8 cellular contexts compared by ENCODE assay signal in genomic region chr4:105709081-105709450, GRCh38. TPM values are rescaled to one million over a fixed set of nuclear protein-coding genes. Genes with fewer than 3 reads are reported as not detected.
DNase-seq lines count a peak whose midpoint lies in the region; ATAC-seq, FAIRE-seq and TF ChIP-seq lines count a peak whose summit lies in the region.

No MANE protein-coding gene starts in this region.

- no peaks in the 10 kb centered on the region for H3K27me3 Mint-ChIP-seq in chondrocyte (ENCODE audit: low read depth)

- H3K79me2 ChIP-seq in OCI-LY7 (ENCODE audit: insufficient read depth, low read depth, low read length): peaks cover 52% of the 10 kb centered on the region

- peak overlapping the region; percentile 99 for H3K27ac Mint-ChIP-seq in chondrocyte (ENCODE audit: unreplicated experiment)

- POLR2A ChIA-PET in OCI-LY7 (lab: Charles Lee): interaction anchor here (1.8 kb wide), 1 partner anchor 10 kb away, joined by 13 read pairs; no protein-coding TSS in a partner anchor

- H3K36me3 Mint-ChIP-seq in chondrocyte (ENCODE audit: low read depth): no peaks in the 10 kb centered on the region

- peak overlapping the region; percentile 90 to 99 (median 96) for H3K4me3 ChIP-seq in BLaER1 treated with 17β-estradiol and CSF1 and Interleukin-3, amounts not matched to agents 10 nM and 100 nM
- H3K4me3 ChIP-seq in OCI-LY7 (ENCODE audit: low read depth, low read length, poor library complexity, severe bottlenecking): peak overlapping the region; percentile 90
- peak overlapping the region; percentile 88 for H3K4me3 ChIP-seq in lower lobe of right lung
- peak overlapping the region; percentile 75 to 97 (median 87) for H3K4me3 ChIP-seq in upper lobe of left lung

- intact Hi-C loops in OCI-LY7 (cut with micrococcal nuclease; ENCODE audit: unreplicated experiment) (no loop called here), lower lobe of right lung (cut with DNase I) (no loop called here)

- TF ChIP-seq CTCF in OCI-LY7 (conservative IDR thresholded peaks at IDR 0.05; ENCODE audit: low read length) (no peak), chondrocyte (IDR thresholded peaks at IDR 0.05) (no peak), lower lobe of right lung (IDR thresholded peaks at IDR 0.05) (no peak), upper lobe of left lung (IDR thresholded peaks at IDR 0.05) (no peak)

- no peak for TF ChIP-seq EP300 in upper lobe of left lung (IDR thresholded peaks at IDR 0.05)

- ATAC-seq in HG02938 (IDR thresholded peaks at IDR 0.05; ENCODE audit: unreplicated experiment) (peak; percentile 40), lower lobe of right lung (peak; percentile 45 to 67), upper lobe of left lung (ENCODE audit: low FRiP score in 2 of 2) (peak in 1 of 2 donors; percentile 54)

- no peak for DNase-seq in GM18507 (ENCODE audit: extremely low spot score, insufficient read length, low read depth)
- DNase-seq in OCI-LY7 (ENCODE audit: low spot score): peak; percentile 27
- no peak for DNase-seq in chondrocyte (ENCODE audit: low spot score)
- DNase-seq in lower lobe of right lung: no peak
- no peak for DNase-seq in upper lobe of left lung
- no peak for DNase-seq in NCI-H2029 treated with DMSO at 0.1 percent for 48 hours (lab: John Stamatoyannopoulos, UW)

- H3K9me2 ChIP-seq in OCI-LY7 (ENCODE audit: insufficient read depth, low read length): no peaks in the 10 kb centered on the region

- H3K27ac ChIP-seq in BLaER1 treated with 17β-estradiol and CSF1 and Interleukin-3, amounts not matched to agents 10 nM and 100 nM: peak overlapping the region; percentile 78 to 90 (median 87)
- H3K27ac ChIP-seq in OCI-LY7 (ENCODE audit: low read depth, low read length, poor library complexity, severe bottlenecking) (peak overlapping the region; percentile 43), lower lobe of right lung (peak overlapping the region; percentile 90), upper lobe of left lung (peak overlapping the region; percentile 87 to 93 (median 91))

- peak overlapping the region; percentile 69 for H2AFZ ChIP-seq in OCI-LY7 (ENCODE audit: low read length)

- peak overlapping the region; percentile 73 to 97 (median 84) for H3K4me2 ChIP-seq in BLaER1 treated with 17β-estradiol and CSF1 and Interleukin-3, amounts not matched to agents 10 nM and 100 nM
- peak overlapping the region; percentile 83 for H3K4me2 ChIP-seq in OCI-LY7 (ENCODE audit: low read length)

- peak; percentile 53 for FAIRE-seq in GM18507 (lab: Jason Lieb, UNC)

- peaks cover 15 to 33% (median 29%) of the 10 kb centered on the region in 10 experiments for H3K4me1 ChIP-seq in BLaER1 treated with 17β-estradiol and CSF1 and Interleukin-3, amounts not matched to agents 10 nM and 100 nM
- H3K4me1 ChIP-seq in OCI-LY7 (ENCODE audit: insufficient read depth, low read length, poor library complexity, severe bottlenecking) (peaks cover 22% of the 10 kb centered on the region), lower lobe of right lung (peaks cover 21% of the 10 kb centered on the region), upper lobe of left lung (peaks cover 18 to 27% (median 22%) of the 10 kb centered on the region in 4 donors)

- H3K4me1 Mint-ChIP-seq in chondrocyte (ENCODE audit: low read depth): peaks cover 35% of the 10 kb centered on the region

- no peaks in the 10 kb centered on the region for H3K9me3 ChIP-seq in BLaER1 treated with 17β-estradiol and CSF1 and Interleukin-3, amounts not matched to agents 10 nM and 100 nM (replicated peaks in 1 of 11)
- H3K9me3 ChIP-seq in OCI-LY7 (ENCODE audit: low read length): no peaks in the 10 kb centered on the region
- no peaks in the 10 kb centered on the region for H3K9me3 ChIP-seq in lower lobe of right lung
- peaks cover 0 to 4% (median 0%) of the 10 kb centered on the region in 4 donors for H3K9me3 ChIP-seq in upper lobe of left lung

- peaks cover 0 to 16% (median 0%) of the 10 kb centered on the region in 11 experiments; a peak in 6 of 22 replicates for H4K20me1 ChIP-seq in BLaER1 treated with 17β-estradiol and CSF1 and Interleukin-3, amounts not matched to agents 10 nM and 100 nM
- 0 out of 2 replicates have a peak, but pooled peaks cover 3% of the 10 kb centered on the region for H4K20me1 ChIP-seq in OCI-LY7 (ENCODE audit: insufficient read depth, low read length)

- no TSS peak for BruUV-seq in OCI-LY7 (replicated peaks; lab: Mats Ljungman, UMichigan)

- H3K9me3 Mint-ChIP-seq in chondrocyte (ENCODE audit: low read depth): no peaks in the 10 kb centered on the region

- H3K4me3 Mint-ChIP-seq in chondrocyte (ENCODE audit: unreplicated experiment): peak overlapping the region; percentile 96

- TF ChIP-seq POLR2A in upper lobe of left lung (IDR thresholded peaks at IDR 0.05): no peak

- CTCF ChIA-PET in OCI-LY7 (lab: Charles Lee; ENCODE audit: unreplicated experiment): no interaction called here

- peaks cover 0 to 24% (median 9%) of the 10 kb centered on the region in 11 experiments; a peak in 14 of 22 replicates for H3K36me3 ChIP-seq in BLaER1 treated with 17β-estradiol and CSF1 and Interleukin-3, amounts not matched to agents 10 nM and 100 nM
- H3K36me3 ChIP-seq in OCI-LY7 (ENCODE audit: insufficient read depth, low read length) (no peaks in the 10 kb centered on the region), lower lobe of right lung (no peaks in the 10 kb centered on the region), upper lobe of left lung (no peaks in the 10 kb centered on the region)

- peak overlapping the region; percentile 90 to 93 (median 92) for H3K9ac ChIP-seq in BLaER1 treated with 17β-estradiol and CSF1 and Interleukin-3, amounts not matched to agents 10 nM and 100 nM

- no peaks in the 10 kb centered on the region for H3K27me3 ChIP-seq in BLaER1 treated with 17β-estradiol and CSF1 and Interleukin-3, amounts not matched to agents 10 nM and 100 nM
- no peaks in the 10 kb centered on the region for H3K27me3 ChIP-seq in lower lobe of right lung (ENCODE audit: low read depth)
- H3K27me3 ChIP-seq in upper lobe of left lung: no peaks in the 10 kb centered on the region

- WGBS in upper lobe of left lung, 2 donors: 0% methylated on average over 5 to 11 of the region's 11 CpGs

RNA-seq across cellular contexts. Expression of gene GSTCD, which starts 0.5 kb away (rescaled TPM):
- 20.2 and 24.0 TPM in 2 replicates for total RNA-seq in OCI-LY7 (2014; rRNA removed; shearing (Covaris generic))
- 22.3 and 25.0 TPM in 2 replicates for total RNA-seq in OCI-LY7 (2022)
- 5.9 to 13.5 TPM (median 7.4 TPM) in 3 replicates for total RNA-seq in chondrocyte
- total RNA-seq in lower lobe of right lung: 6.7 TPM
- total RNA-seq in upper lobe of left lung: 1 to 10 TPM; 6.0 to 9.9 (median 8.0) TPM

RNA-seq across cellular contexts. Expression of gene INTS12, which starts 0.6 kb away (rescaled TPM):
- 10.0 and 14.4 TPM in 2 replicates for total RNA-seq in OCI-LY7 (2014; rRNA removed; shearing (Covaris generic))
- 19.4 and 20.0 TPM in 2 replicates for total RNA-seq in OCI-LY7 (2022)
- total RNA-seq in chondrocyte: 19.8 to 20.8 TPM (median 19.8 TPM) in 3 replicates
- total RNA-seq in lower lobe of right lung: 19.1 TPM
- total RNA-seq in upper lobe of left lung: 10 to 100 TPM in 5 of 6 donors, 1 to 10 TPM in 1; 8.9 to 38.1 (median 15.3) TPM
